Comparison of ENCODE assay signal across 8 cellular contexts in genomic region chr12:108514973-108515814, GRCh38. TPM values are rescaled to one million over a fixed set of nuclear protein-coding genes. Genes with fewer than 3 reads are reported as not detected.
A peak's percentile ranks its signal among the peaks of the same experiment; 100 is the strongest.
DNase-seq lines count a peak whose midpoint lies in the region; ATAC-seq and TF ChIP-seq lines count a peak whose summit lies in the region.

Gene FICD, plus strand, starts transcription at chr12:108515277. Its CDS starts 1,696 bp downstream, at chr12:108516973.

- no peak for TF ChIP-seq CTCF in mucosa of descending colon (IDR thresholded peaks at IDR 0.05)

- H3K4me1 ChIP-seq in mucosa of descending colon (ENCODE audit: low read depth), result peaks cover 3% of the 10 kb centered on the region

- H3K27ac ChIP-seq in epithelial cell of prostate, result peak within 1 kb of the TSS; percentile 60

- no peak for TF ChIP-seq RAD21 in Ishikawa (IDR thresholded peaks at IDR 0.05; ENCODE audit: low read depth)

- no peak for TF ChIP-seq EP300 in Ishikawa (IDR thresholded peaks at IDR 0.05; ENCODE audit: borderline replicate concordance)

- intact Hi-C loops in mucosa of descending colon (cut with DNase I, micrococcal nuclease), result no loop called here

- H3K36me3 ChIP-seq in mucosa of descending colon (ENCODE audit: low read depth), result peaks cover 4% of the 10 kb centered on the region

- DNase-seq in DMS153 treated with DMSO at 0.1 percent for 48 hours (lab: John Stamatoyannopoulos, UW; ENCODE audit: unreplicated experiment), result peak; percentile 98
- DNase-seq in OCI-M2 (lab: John Stamatoyannopoulos, UW; ENCODE audit: unreplicated experiment), result peak; percentile 68
- peak; percentile 98 for DNase-seq in activated T-cell treated with anti-CD3 and anti-CD28 coated beads for 4 hours
- peak; percentile 91 for DNase-seq in epithelial cell of prostate (ENCODE audit: low read depth, low spot score)
- DNase-seq in mucosa of descending colon, result peak; percentile 100
- DNase-seq in stimulated activated CD8-positive, alpha-beta memory T cell treated with anti-CD3 and anti-CD28 coated beads, Interleukin-4, amount 100 ng/mL, for 1 hour (ENCODE audit: low read depth in 2 of 2, low spot score in 1 of 2), result peak; percentile 97 to 99

- H3K9me3 ChIP-seq in mucosa of descending colon, result no peaks in the 10 kb centered on the region

- ATAC-seq in GM21619 (IDR thresholded peaks at IDR 0.05; ENCODE audit: unreplicated experiment) (peak; percentile 79), mucosa of descending colon (peak; percentile 97)

- peak within 1 kb of the TSS; percentile 51 for H3K4me3 ChIP-seq in mucosa of descending colon

TF ChIP-seq in Ishikawa, 13 proteins besides CTCF, POLR2A, EP300 and RAD21:
- TF ChIP-seq ZBTB7A (IDR thresholded peaks at IDR 0.05; ENCODE audit: low read depth) (no peak), TCF12 (IDR thresholded peaks at IDR 0.05; ENCODE audit: low read depth) (no peak), CREB1 (IDR thresholded peaks at IDR 0.05; ENCODE audit: low read depth) (peak; percentile 82), CEBPB (IDR thresholded peaks at IDR 0.05) (no peak), REST (IDR thresholded peaks at IDR 0.05; ENCODE audit: low read depth) (no peak), YY1 (IDR thresholded peaks at IDR 0.05; ENCODE audit: low read depth) (no peak), TEAD4 (IDR thresholded peaks at IDR 0.05) (no peak), NFIC (IDR thresholded peaks at IDR 0.05) (no peak), FOXM1 (IDR thresholded peaks at IDR 0.05; ENCODE audit: borderline replicate concordance, low read depth) (peak; percentile 31; the same call in 1 of the 2 replicates), TAF1 (IDR thresholded peaks at IDR 0.05; ENCODE audit: low read depth) (peak; percentile 48), MAX (IDR thresholded peaks at IDR 0.05) (peak; percentile 67; the same call in 1 of the 2 replicates)
TF ChIP-seq in Ishikawa: peak in this region for 4.

RNA-seq across cellular contexts. Expression of gene FICD, which starts in this region (rescaled TPM):
- 1 to 10 TPM; 3.2 to 6.0 (median 5.1) TPM for total RNA-seq in mucosa of descending colon

Comparison
In these comparisons a context has a peak if more than half of its experiments do, and no peak if none do; other contexts are left out.
1. Peak in every context shown above with its lines: DNase-seq, ATAC-seq, H3K4me3 ChIP-seq and H3K27ac ChIP-seq.